ENCODE assay signal across 9 cellular contexts in the genomic region with DNA sequence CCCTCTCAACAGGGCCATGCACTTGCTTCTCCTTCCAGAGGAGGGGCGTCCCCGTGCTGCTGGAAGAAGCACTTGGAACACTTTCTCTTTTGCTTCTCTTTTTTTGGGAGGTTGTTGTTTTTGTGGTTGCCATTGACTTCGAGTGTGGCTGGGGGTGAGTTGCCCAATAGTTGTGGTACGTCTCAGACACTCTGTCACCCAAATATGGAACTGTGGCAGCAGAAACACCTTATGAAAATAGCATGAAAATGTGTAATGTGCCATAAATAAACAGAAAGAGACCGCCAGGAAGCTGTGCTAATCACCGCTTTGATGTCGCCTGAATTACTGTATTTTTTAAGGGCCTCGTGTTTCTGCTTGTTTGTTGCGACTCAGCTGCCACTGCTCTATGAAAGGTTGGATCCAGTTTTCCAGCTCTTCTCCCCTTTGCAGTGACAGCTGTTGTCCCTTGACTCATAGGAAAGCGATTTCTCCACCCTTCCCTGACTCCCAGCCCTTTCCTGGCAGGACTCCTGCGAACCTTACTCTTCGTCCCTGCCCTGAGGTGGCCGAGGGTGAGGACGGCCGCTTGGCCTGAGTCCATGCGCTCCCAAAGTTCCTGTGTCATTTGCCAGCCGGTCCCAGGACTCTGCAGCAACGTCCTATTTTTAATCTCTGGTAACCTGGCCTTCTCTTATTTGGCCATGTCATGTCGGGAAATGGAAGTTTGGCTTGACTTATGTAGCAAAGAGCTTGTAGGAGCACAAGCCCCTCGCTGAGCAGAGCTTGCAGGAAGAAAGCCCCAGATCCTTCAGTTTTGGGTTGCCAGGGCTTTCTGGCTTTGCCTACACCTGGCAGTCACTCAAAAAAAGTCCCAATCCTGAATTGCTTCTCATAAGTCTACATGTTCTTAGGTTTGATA.
DNase-seq lines count a peak whose midpoint lies in the region; ATAC-seq and TF ChIP-seq lines count a peak whose summit lies in the region.
"Had no signal": no experiment of that assay in that cellular context is flagged by ENCODE, and none has a peak within 500 bp of the region (broad histone marks: within the 10 kb centered on the region; RNA-seq: fewer than 3 reads in every experiment).

No MANE protein-coding gene starts in this region.

- H3K9ac ChIP-seq in endodermal cell (ENCODE audit: extremely low read depth, low read length, poor library complexity, severe bottlenecking), result no peak overlapping the region

- H3K27ac Mint-ChIP-seq in endodermal cell (no peak overlapping the region), nephron (peak overlapping the region in 2 of 3 experiments; percentile 59 to 70)
- no peak overlapping the region for H3K27ac Mint-ChIP-seq in activated CD8-positive, alpha-beta T cell treated with anti-CD3 and anti-CD28 coated beads for 36 hours
- H3K27ac Mint-ChIP-seq in activated CD4-positive, alpha-beta T cell treated with anti-CD3 and anti-CD28 coated beads for 36 hours, result no peak overlapping the region

- WGBS in endodermal cell (ENCODE audit: insufficient coverage in 1 of 2, insufficient read length in 1 of 2), 2 experiments, result 94 to 97% methylated on average over 12 to 20 of the region's 20 CpGs

- peaks cover 9% of the 10 kb centered on the region for H3K9me3 ChIP-seq in endodermal cell (ENCODE audit: control insufficient read depth, low read length)

- no peaks in the 10 kb centered on the region for H3K36me3 ChIP-seq in endodermal cell (ENCODE audit: control insufficient read depth, insufficient read depth, low read length)

- no peak for ATAC-seq in HG03025 (IDR thresholded peaks at IDR 0.05; ENCODE audit: low FRiP score, unreplicated experiment)
- ATAC-seq in GM19351 (IDR thresholded peaks at IDR 0.05; ENCODE audit: unreplicated experiment), result no peak
- ATAC-seq in activated CD8-positive, alpha-beta T cell treated with anti-CD3 and anti-CD28 coated beads for 36 hours, result no peak
- no peak for ATAC-seq in activated CD4-positive, alpha-beta T cell treated with anti-CD3 and anti-CD28 coated beads for 36 hours

- no peak overlapping the region for H3K4me3 ChIP-seq in endodermal cell (ENCODE audit: low read length)
- H3K4me3 ChIP-seq: SK-N-MC had no signal

- POLR2A ChIA-PET in activated CD8-positive, alpha-beta T cell treated with anti-CD3 and anti-CD28 coated beads for 36 hours (lab: Charles Lee), result no interaction called here
- POLR2A ChIA-PET in activated CD4-positive, alpha-beta T cell treated with anti-CD3 and anti-CD28 coated beads for 36 hours (lab: Charles Lee), result no interaction called here

- H3K27me3 ChIP-seq in endodermal cell (ENCODE audit: control insufficient read depth, insufficient read depth, low read length, poor library complexity, severe bottlenecking), result peaks cover 27% of the 10 kb centered on the region

- no peak for TF ChIP-seq CTCF in endodermal cell (conservative IDR thresholded peaks at IDR 0.05)
- no peak for TF ChIP-seq CTCF in nephron (IDR thresholded peaks at IDR 0.05; ENCODE audit: unreplicated experiment in 3 of 3)
- no peak for TF ChIP-seq CTCF in activated CD8-positive, alpha-beta T cell treated with anti-CD3 and anti-CD28 coated beads for 36 hours (IDR thresholded peaks at IDR 0.05)

- no peaks in the 10 kb centered on the region for H3K36me3 Mint-ChIP-seq in endodermal cell (ENCODE audit: low read depth)
- no peaks in the 10 kb centered on the region for H3K36me3 Mint-ChIP-seq in nephron (ENCODE audit: low read depth)
- no peaks in the 10 kb centered on the region for H3K36me3 Mint-ChIP-seq in activated CD8-positive, alpha-beta T cell treated with anti-CD3 and anti-CD28 coated beads for 36 hours (ENCODE audit: low read depth)
- no peaks in the 10 kb centered on the region for H3K36me3 Mint-ChIP-seq in activated CD4-positive, alpha-beta T cell treated with anti-CD3 and anti-CD28 coated beads for 36 hours (ENCODE audit: low read depth)

- DNase-seq in Daoy (ENCODE audit: low read depth), result peak; percentile 72
- peak; percentile 33 for DNase-seq in NCI-H446 treated with DMSO at 0.1 percent for 48 hours (lab: John Stamatoyannopoulos, UW)
- DNase-seq in endodermal cell, result peak; percentile 47
- DNase-seq in activated CD8-positive, alpha-beta T cell treated with anti-CD3 and anti-CD28 coated beads for 36 hours, result no peak
- DNase-seq in activated CD4-positive, alpha-beta T cell treated with anti-CD3 and anti-CD28 coated beads for 36 hours, result no peak

- H3K9me3 Mint-ChIP-seq in endodermal cell, result peaks cover 6% of the 10 kb centered on the region
- peaks cover 5% of the 10 kb centered on the region for H3K9me3 Mint-ChIP-seq in nephron
- H3K9me3 Mint-ChIP-seq in activated CD8-positive, alpha-beta T cell treated with anti-CD3 and anti-CD28 coated beads for 36 hours, result no peaks in the 10 kb centered on the region
- H3K9me3 Mint-ChIP-seq in activated CD4-positive, alpha-beta T cell treated with anti-CD3 and anti-CD28 coated beads for 36 hours (ENCODE audit: low read depth), result no peaks in the 10 kb centered on the region

- H3K4me1 Mint-ChIP-seq in endodermal cell (peaks cover 19% of the 10 kb centered on the region), nephron (peaks cover 41% of the 10 kb centered on the region)
- H3K4me1 Mint-ChIP-seq in activated CD8-positive, alpha-beta T cell treated with anti-CD3 and anti-CD28 coated beads for 36 hours (ENCODE audit: low read depth), result no peaks in the 10 kb centered on the region
- no peaks in the 10 kb centered on the region for H3K4me1 Mint-ChIP-seq in activated CD4-positive, alpha-beta T cell treated with anti-CD3 and anti-CD28 coated beads for 36 hours

- no peaks in the 10 kb centered on the region for H3K4me1 ChIP-seq in endodermal cell (ENCODE audit: control insufficient read depth, insufficient read depth, low read length)

- H3K27ac ChIP-seq in endodermal cell (ENCODE audit: low read depth, low read length), result no peak overlapping the region
- H3K27ac ChIP-seq: SK-N-MC had no signal

- no peak overlapping the region for H3K4me3 Mint-ChIP-seq in endodermal cell
- H3K4me3 Mint-ChIP-seq in nephron, result peak overlapping the region in 1 of 3 experiments; percentile 43
- H3K4me3 Mint-ChIP-seq in activated CD8-positive, alpha-beta T cell treated with anti-CD3 and anti-CD28 coated beads for 36 hours, result no peak overlapping the region
- no peak overlapping the region for H3K4me3 Mint-ChIP-seq in activated CD4-positive, alpha-beta T cell treated with anti-CD3 and anti-CD28 coated beads for 36 hours

- intact Hi-C loops in activated CD8-positive, alpha-beta T cell treated with anti-CD3 and anti-CD28 coated beads for 36 hours (cut with micrococcal nuclease), result no loop called here
- intact Hi-C loops in activated CD4-positive, alpha-beta T cell treated with anti-CD3 and anti-CD28 coated beads for 36 hours (cut with DNase I, micrococcal nuclease), result no loop called here

- H3K27me3 Mint-ChIP-seq in endodermal cell (ENCODE audit: insufficient read depth), result peaks cover 59% of the 10 kb centered on the region
- peaks cover 45% of the 10 kb centered on the region for H3K27me3 Mint-ChIP-seq in nephron (ENCODE audit: low read depth)
- peaks cover 13% of the 10 kb centered on the region for H3K27me3 Mint-ChIP-seq in activated CD8-positive, alpha-beta T cell treated with anti-CD3 and anti-CD28 coated beads for 36 hours
- H3K27me3 Mint-ChIP-seq in activated CD4-positive, alpha-beta T cell treated with anti-CD3 and anti-CD28 coated beads for 36 hours, result peaks cover 14% of the 10 kb centered on the region

- CTCF ChIA-PET in activated CD8-positive, alpha-beta T cell treated with anti-CD3 and anti-CD28 coated beads for 36 hours (lab: Charles Lee), result no interaction called here
- CTCF ChIA-PET in activated CD4-positive, alpha-beta T cell treated with anti-CD3 and anti-CD28 coated beads for 36 hours (lab: Charles Lee), result interaction anchor here (0.6 to 1.0 kb wide), 3 partner anchors 10 to 708 kb away, joined by 3 read pairs; no protein-coding TSS in a partner anchor

Comparison
In these comparisons a context has a peak if more than half of its experiments do, and no peak if none do; other contexts are left out.
1. DNase-seq: peak in Daoy (single experiment), NCI-H446 treated with DMSO at 0.1 percent for 48 hours (single experiment) and endodermal cell (single experiment); none in activated CD8-positive, alpha-beta T cell treated with anti-CD3 and anti-CD28 coated beads for 36 hours (single experiment) and activated CD4-positive, alpha-beta T cell treated with anti-CD3 and anti-CD28 coated beads for 36 hours (single experiment).
2. H3K27ac Mint-ChIP-seq: peak in nephron (2 of 3); none in endodermal cell (single experiment), activated CD8-positive, alpha-beta T cell treated with anti-CD3 and anti-CD28 coated beads for 36 hours (single experiment) and activated CD4-positive, alpha-beta T cell treated with anti-CD3 and anti-CD28 coated beads for 36 hours (single experiment).